Comparison of ENCODE assay signal across 9 cellular contexts in the genomic region with DNA sequence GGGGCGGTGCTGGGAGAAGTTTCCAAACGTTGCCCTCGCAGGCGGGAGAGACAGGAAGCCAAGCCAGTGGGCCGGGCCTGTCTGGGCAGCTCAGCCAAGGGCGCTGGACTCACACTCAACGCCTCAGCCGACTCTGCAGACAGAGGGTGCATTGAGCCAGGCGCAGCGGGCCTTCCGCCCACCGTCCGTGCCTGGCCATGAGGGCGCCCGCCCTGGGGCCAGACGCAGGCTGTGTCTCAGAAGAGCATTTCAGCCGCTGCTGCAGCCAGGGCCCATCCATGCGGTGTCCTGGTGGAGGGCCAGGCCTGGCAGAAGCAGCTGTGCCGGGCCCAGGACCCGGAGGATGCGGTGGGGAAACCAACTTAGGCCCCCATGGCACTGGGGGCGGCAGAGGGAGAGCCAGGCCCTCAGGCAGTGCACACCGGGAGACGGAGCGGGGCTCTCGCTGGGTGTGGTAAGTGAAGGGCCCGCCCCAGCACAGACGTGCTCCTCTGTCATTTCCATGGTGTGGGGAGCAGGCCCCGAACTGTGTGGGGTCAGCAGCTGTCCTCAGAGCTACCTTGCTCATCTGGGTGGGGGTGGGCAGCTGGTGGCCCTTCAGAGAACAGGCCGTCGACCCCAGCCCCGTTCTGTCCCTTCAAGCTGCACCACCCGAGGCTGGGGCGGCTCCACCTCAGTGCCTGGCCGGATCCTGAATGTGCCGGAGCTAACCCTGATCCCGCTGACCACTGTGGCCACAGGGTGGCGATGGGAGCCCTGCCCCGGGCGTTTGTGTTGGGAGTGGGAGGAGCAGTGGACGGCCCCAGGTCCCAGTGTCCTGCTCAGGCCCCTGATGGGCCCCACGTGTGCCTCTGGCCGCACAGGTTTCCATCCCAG. TPM values are rescaled to one million over a fixed set of nuclear protein-coding genes. Genes with fewer than 3 reads are reported as not detected.
DNase-seq lines count a peak whose midpoint lies in the region; FAIRE-seq and TF ChIP-seq lines count a peak whose summit lies in the region.
"Had no signal": no experiment of that assay in that cellular context is flagged by ENCODE, and none has a peak within 500 bp of the region (broad histone marks: within the 10 kb centered on the region; RNA-seq: fewer than 3 reads in every experiment).

No MANE protein-coding gene starts in this region.

- peaks cover 0 to 37% (median 30%) of the 10 kb centered on the region in 5 donors for H3K4me1 ChIP-seq in subcutaneous abdominal adipose tissue (ENCODE audit: control insufficient read depth in 5 of 5, insufficient read depth in 5 of 5, low read length in 5 of 5)

- H3K9me3 ChIP-seq in subcutaneous abdominal adipose tissue (ENCODE audit: control insufficient read depth in 5 of 5, low read length in 5 of 5): no peaks in the 10 kb centered on the region

- DNase-seq in HK-2 (ENCODE audit: unreplicated experiment) (peak; percentile 84), bronchial epithelial cell (ENCODE audit: low read depth) (no peak), inferior parietal cortex (ENCODE audit: extremely low spot score) (peak; percentile 63), NCI-H2081 treated with DMSO at 0.1 percent for 48 hours (lab: John Stamatoyannopoulos, UW) (no peak), NCI-H82 treated with DMSO at 0.1 percent for 48 hours (lab: John Stamatoyannopoulos, UW; ENCODE audit: unreplicated experiment) (no peak), GM19240 (ENCODE audit: insufficient read length, low spot score) (no peak), NOMO-1 treated with DMSO at 0.1 percent for 48 hours (lab: John Stamatoyannopoulos, UW; ENCODE audit: unreplicated experiment) (no peak)

- peak overlapping the region in 4 of 5 donors; percentile 46 to 72 (median 58) for H3K9ac ChIP-seq in subcutaneous abdominal adipose tissue (ENCODE audit: low read length in 5 of 5)

- no peak for FAIRE-seq in bronchial epithelial cell (lab: Jason Lieb, UNC)

- H3K36me3 ChIP-seq in bronchial epithelial cell (ENCODE audit: control insufficient read depth, insufficient read depth, low read length): no peaks in the 10 kb centered on the region
- peaks cover 0 to 12% (median 7%) of the 10 kb centered on the region in 5 donors for H3K36me3 ChIP-seq in subcutaneous abdominal adipose tissue (ENCODE audit: control insufficient read depth in 5 of 5, insufficient read depth in 5 of 5, low read length in 5 of 5)

- no peak overlapping the region for H3K4me3 ChIP-seq in bronchial epithelial cell (ENCODE audit: low read depth, low read length)
- peak overlapping the region in 4 of 5 donors; percentile 40 to 60 (median 42) for H3K4me3 ChIP-seq in subcutaneous abdominal adipose tissue (ENCODE audit: low read depth in 1 of 5, low read length in 5 of 5)
- H3K4me3 ChIP-seq: SK-N-MC had no signal

- peaks cover 2% of the 10 kb centered on the region for H3K27me3 ChIP-seq in bronchial epithelial cell (ENCODE audit: control insufficient read depth, insufficient read depth, low read length)
- peaks cover 0 to 3% (median 0%) of the 10 kb centered on the region in 5 donors for H3K27me3 ChIP-seq in subcutaneous abdominal adipose tissue (ENCODE audit: control insufficient read depth in 5 of 5, insufficient read depth in 4 of 5, low read length in 5 of 5)

- TF ChIP-seq CTCF in bronchial epithelial cell (IDR thresholded peaks at IDR 0.05; ENCODE audit: insufficient read depth, low read length, severe bottlenecking): peak; percentile 12

- H3K27ac ChIP-seq in subcutaneous abdominal adipose tissue (ENCODE audit: low read depth, low read length): no peak overlapping the region
- H3K27ac ChIP-seq: SK-N-MC had no signal

RNA-seq across cellular contexts. Expression of a gene that starts 18.0 kb away (rescaled TPM):
- 14.5 and 17.4 TPM in 2 replicates for total RNA-seq in bronchial epithelial cell

RNA-seq across cellular contexts. Expression of a gene that starts 18.2 kb away (rescaled TPM):
- total RNA-seq in bronchial epithelial cell: 12.3 and 13.4 TPM in 2 replicates

RNA-seq across cellular contexts. Expression of a gene that starts 27.9 kb away (rescaled TPM):
- 0.51 and 0.53 TPM in 2 replicates for total RNA-seq in bronchial epithelial cell

RNA-seq across cellular contexts. Expression of a gene that starts 41.6 kb away (rescaled TPM):
- not detected in 2 replicates for total RNA-seq in bronchial epithelial cell

RNA-seq across cellular contexts. Expression of a gene that starts 54.5 kb away (rescaled TPM):
- 3.7 and 3.8 TPM in 2 replicates for total RNA-seq in bronchial epithelial cell

Comparison
In these comparisons a context has a peak if more than half of its experiments do, and no peak if none do; other contexts are left out.
1. DNase-seq: peak in HK-2 (single experiment) and inferior parietal cortex (single experiment); none in bronchial epithelial cell (single experiment), NCI-H2081 treated with DMSO at 0.1 percent for 48 hours (single experiment), NCI-H82 treated with DMSO at 0.1 percent for 48 hours (single experiment), GM19240 (single experiment) and NOMO-1 treated with DMSO at 0.1 percent for 48 hours (single experiment).